In genomic region chr17:27651411-27652345, GRCh38 we compare ENCODE assay signal across 8 cellular contexts. TPM values are rescaled to one million over a fixed set of nuclear protein-coding genes. Genes with fewer than 3 reads are reported as not detected.
DNase-seq lines count a peak whose midpoint lies in the region; ATAC-seq and TF ChIP-seq lines count a peak whose summit lies in the region.

No MANE protein-coding gene starts in this region.

- H3K36me3 ChIP-seq in mucosa of descending colon (ENCODE audit: low read depth), result no peaks in the 10 kb centered on the region

- TF ChIP-seq CTCF in dorsolateral prefrontal cortex (IDR thresholded peaks at IDR 0.05 in 54 of 56, conservative IDR thresholded peaks at IDR 0.05 in 2 of 56; ENCODE audit: low read depth in 1 of 56, partially characterized antibody in 56 of 56) (peak; percentile 72 to 97 (median 91)), mucosa of descending colon (IDR thresholded peaks at IDR 0.05) (peak; percentile 86)

- peak; percentile 60 for DNase-seq in Daoy (ENCODE audit: low read depth)
- DNase-seq in M059J (ENCODE audit: low read depth), result peak; percentile 42
- DNase-seq in activated CD4-positive, alpha-beta T cell treated with anti-CD3 and anti-CD28 coated beads, Interleukin-2, amount 50 U/mL, for 4 hours, result peak; percentile 60 to 65
- peak in 8 of 10 donors; percentile 33 to 78 (median 68) for DNase-seq in dorsolateral prefrontal cortex
- DNase-seq in mucosa of descending colon, result peak in 2 of 3 donors; percentile 82 to 87
- peak; percentile 47 for DNase-seq in stimulated activated CD8-positive, alpha-beta memory T cell treated with anti-CD3 and anti-CD28 coated beads, Interleukin-7, amount 100 ng/mL, for 24 hours (ENCODE audit: low read depth)
- no peak for DNase-seq in HEK293T (ENCODE audit: extremely low spot score)
- no peak for DNase-seq in NCI-H1930 (lab: John Stamatoyannopoulos, UW)

- intact Hi-C loops in dorsolateral prefrontal cortex (cut with DNase I) (loop anchor here (1.0 to 10.0 kb wide), 7 partner anchors 42 to 414 kb away; partner anchors contain the start of gene KSR1 (in 1 of the 2)), mucosa of descending colon (cut with DNase I, micrococcal nuclease) (loop anchor here (5.0 kb wide), 2 partner anchors 49 to 106 kb away; no protein-coding TSS in a partner anchor)

- H3K27me3 ChIP-seq in dorsolateral prefrontal cortex, result no peaks in the 10 kb centered on the region

- peaks cover 23% of the 10 kb centered on the region for H3K4me1 ChIP-seq in mucosa of descending colon (ENCODE audit: low read depth)

- no peaks in the 10 kb centered on the region for H3K9me3 ChIP-seq in mucosa of descending colon

- POLR2A ChIA-PET in HEK293T (lab: Yijun Ruan, JAX), result no interaction called here

- no peak overlapping the region for H3K4me3 ChIP-seq in dorsolateral prefrontal cortex
- no peak overlapping the region for H3K4me3 ChIP-seq in mucosa of descending colon

- peak overlapping the region in 5 of 59 donors; percentile 1 to 48 (median 22) for H3K27ac ChIP-seq in dorsolateral prefrontal cortex

- CTCF ChIA-PET in HEK293T (lab: Yijun Ruan, JAX), result interaction anchor here (0.7 to 4.8 kb wide), 12 partner anchors 8 to 414 kb away, joined by 3 to 27 read pairs (median 3); no protein-coding TSS in a partner anchor

- ATAC-seq in mucosa of descending colon, result peak; percentile 60

TF ChIP-seq in HEK293T, 16 proteins besides CTCF, POLR2A, EP300 and RAD21:
- no peak for TF ChIP-seq FOXK2 (IDR thresholded peaks at IDR 0.05)
- no peak for TF ChIP-seq PKNOX1 (IDR thresholded peaks at IDR 0.05)
- TF ChIP-seq L3MBTL2 (conservative IDR thresholded peaks at IDR 0.05), result no peak
- no peak for TF ChIP-seq HDGF (IDR thresholded peaks at IDR 0.05; ENCODE audit: borderline replicate concordance)
- TF ChIP-seq CTBP1 (IDR thresholded peaks at IDR 0.05; ENCODE audit: borderline replicate concordance), result no peak
- no peak for TF ChIP-seq TARDBP (IDR thresholded peaks at IDR 0.05)
- no peak for TF ChIP-seq SUZ12 (IDR thresholded peaks at IDR 0.05)
- TF ChIP-seq BHLHE40 (IDR thresholded peaks at IDR 0.05; ENCODE audit: borderline replicate concordance), result no peak
- TF ChIP-seq LEF1 (IDR thresholded peaks at IDR 0.05; ENCODE audit: borderline replicate concordance), result no peak
- no peak for TF ChIP-seq FOXM1 (IDR thresholded peaks at IDR 0.05; ENCODE audit: borderline replicate concordance)
- TF ChIP-seq ARNT (IDR thresholded peaks at IDR 0.05), result no peak

RNA-seq across cellular contexts. Expression of gene LGALS9, which starts 20.7 kb away (rescaled TPM):
- total RNA-seq in Daoy (2014; rRNA removed; shearing (Covaris generic)), result 2.2 and 4.1 TPM in 2 replicates
- total RNA-seq in M059J (2014; rRNA removed; shearing (Covaris generic)), result 96.1 and 113 TPM in 2 replicates
- 10 to 100 TPM in 112 of 120 experiments, 1 to 10 TPM in 8; 6.8 to 52.7 (median 20.4) TPM for total RNA-seq in dorsolateral prefrontal cortex
- total RNA-seq in mucosa of descending colon, result 100 to 1,000 TPM; 217 to 573 (median 482) TPM

Comparison
In these comparisons a context has a peak if more than half of its experiments do, and no peak if none do; other contexts are left out.
1. DNase-seq: peak in Daoy (single experiment), M059J (single experiment), activated CD4-positive, alpha-beta T cell treated with anti-CD3 and anti-CD28 coated beads, Interleukin-2, amount 50 U/mL, for 4 hours (2 of 2), dorsolateral prefrontal cortex (8 of 10), mucosa of descending colon (2 of 3) and stimulated activated CD8-positive, alpha-beta memory T cell treated with anti-CD3 and anti-CD28 coated beads, Interleukin-7, amount 100 ng/mL, for 24 hours (single experiment); none in HEK293T (single experiment) and NCI-H1930 (0 of 2).